ENCODE assay signal across 8 cellular contexts in genomic region chr3:187919018-187919417, GRCh38.
DNase-seq lines count a peak whose midpoint lies in the region; ATAC-seq, FAIRE-seq and TF ChIP-seq lines count a peak whose summit lies in the region.

No MANE protein-coding gene starts in this region.

- H3K4me1 ChIP-seq in right lobe of liver, result no peaks in the 10 kb centered on the region
- peaks cover 69% of the 10 kb centered on the region for H3K4me1 ChIP-seq in HepG2 (ENCODE audit: insufficient read depth, low read length)
- H3K4me1 ChIP-seq in foreskin keratinocyte, result peaks cover 28% of the 10 kb centered on the region

- no peak for FAIRE-seq in HepG2 (lab: Jason Lieb, UNC)

- H2AFZ ChIP-seq in HepG2 (ENCODE audit: low read length), result no peak overlapping the region

- TF ChIP-seq POLR2A in right lobe of liver (IDR thresholded peaks at IDR 0.05) (no peak), HepG2 (IDR thresholded peaks at IDR 0.05; ENCODE audit: insufficient read depth in 1 of 2, low read depth in 2 of 2, low read length in 2 of 2) (no peak)

- H3K79me2 ChIP-seq in HepG2 (ENCODE audit: insufficient read depth, low read length), result no peaks in the 10 kb centered on the region

- no TSS peak for BruUV-seq in HepG2 (replicated peaks; lab: Mats Ljungman, UMichigan)

- DNase-seq in right lobe of liver (no peak), HepG2 (ENCODE audit: low spot score) (no peak), NCI-H2196 treated with DMSO at 0.1 percent for 48 hours (lab: John Stamatoyannopoulos, UW; ENCODE audit: unreplicated experiment) (no peak), foreskin keratinocyte (no peak), NCI-H1694 (lab: John Stamatoyannopoulos, UW) (no peak)
- DNase-seq in activated CD8-positive, alpha-beta memory T cell treated with anti-CD3 and anti-CD28 coated beads, Interleukin-2, amount 50 U/mL, for 4 hours, result peak; percentile 59

- no peak overlapping the region for H3K27ac ChIP-seq in right lobe of liver
- H3K27ac ChIP-seq in HepG2 (ENCODE audit: extremely low read length, insufficient read depth, low read length), result no peak overlapping the region
- H3K27ac ChIP-seq in skin epidermis, result peak overlapping the region in 17 of 21 experiments; percentile 12 to 78 (median 46)
- H3K27ac ChIP-seq in foreskin keratinocyte, result no peak overlapping the region

- CTCF ChIA-PET in HepG2 (lab: Yijun Ruan, JAX; ENCODE audit: low intra/inter-chr PET ratio, low total read pairs), result no interaction called here

- H3K27me3 ChIP-seq in right lobe of liver (no peaks in the 10 kb centered on the region), HepG2 (ENCODE audit: control insufficient read depth in 1 of 2, insufficient read depth in 2 of 2, low read length in 2 of 2) (no peaks in the 10 kb centered on the region; a peak in 1 of 5 replicates), foreskin keratinocyte (no peaks in the 10 kb centered on the region)

- no peaks in the 10 kb centered on the region for H3K9me3 ChIP-seq in right lobe of liver
- H3K9me3 ChIP-seq in HepG2 (ENCODE audit: low read length), result no peaks in the 10 kb centered on the region

- TF ChIP-seq CTCF in right lobe of liver (IDR thresholded peaks at IDR 0.05) (no peak), HepG2 (CRISPR knock-in tag; IDR thresholded peaks at IDR 0.05) (no peak), foreskin keratinocyte (conservative IDR thresholded peaks at IDR 0.05) (no peak)

- H3K4me2 ChIP-seq in HepG2 (ENCODE audit: low read depth, low read length), result no peak overlapping the region; the same call in 1 of the 2 replicates

- 40% methylated on average over 2 of the region's 6 CpGs for WGBS in right lobe of liver (ENCODE audit: insufficient coverage, low coverage, low lambda C conversion rate, missing lambda C conversion rate)
- WGBS in HepG2 (ENCODE audit: low lambda C conversion rate), result 43% methylated on average over 5 of the region's 6 CpGs

- H4K20me1 ChIP-seq in HepG2 (ENCODE audit: insufficient read depth, low read length), result no peaks in the 10 kb centered on the region

- H3K9ac ChIP-seq in HepG2 (ENCODE audit: insufficient read depth, low read depth, low read length), result no peak overlapping the region

- TF ChIP-seq RAD21 in HepG2 (CRISPR knock-in tag; IDR thresholded peaks at IDR 0.05), result no peak

- no peak overlapping the region for H3K4me3 ChIP-seq in right lobe of liver
- no peak overlapping the region for H3K4me3 ChIP-seq in HepG2 (replicated peaks in 1 of 3; ENCODE audit: insufficient read depth in 1 of 3, low read depth in 2 of 3, low read length in 3 of 3)
- H3K4me3 ChIP-seq in skin epidermis, result no peak overlapping the region

- H3K36me3 ChIP-seq in right lobe of liver (no peaks in the 10 kb centered on the region), HepG2 (replicated peaks in 1 of 2; ENCODE audit: control insufficient read depth in 1 of 2, insufficient read depth in 2 of 2, low read length in 2 of 2) (no peaks in the 10 kb centered on the region)

- TF ChIP-seq EP300 in HepG2 (IDR thresholded peaks at IDR 0.05; ENCODE audit: low read depth in 2 of 2, low read length in 2 of 2) (no peak), HepG2 (CRISPR knock-in tag; IDR thresholded peaks at IDR 0.05; ENCODE audit: borderline replicate concordance) (no peak)

- peak in 3 of 4 donors; percentile 26 to 51 (median 47) for ATAC-seq in right lobe of liver
- ATAC-seq in HepG2, result no peak
- ATAC-seq in HG03571 (IDR thresholded peaks at IDR 0.05; ENCODE audit: unreplicated experiment), result peak; percentile 95
- ATAC-seq in foreskin keratinocyte, result no peak

- in situ Hi-C loops in HepG2 (cut with HindIII; ENCODE audit: extremely low pct_ligation_motif_present, low pct_unique_long_range_greater_than_20kb), result no loop called here

- intact Hi-C loops in right lobe of liver (cut with DNase I), result no loop called here
- intact Hi-C loops in HepG2 (cut with micrococcal nuclease; ENCODE audit: unreplicated experiment), result loop anchor here (10.0 kb wide), 1 partner anchor 86 kb away; no protein-coding TSS in a partner anchor

- POLR2A ChIA-PET in HepG2 (lab: Yijun Ruan, JAX), result no interaction called here

TF ChIP-seq in HepG2, 621 proteins besides CTCF, POLR2A, EP300 and RAD21:
- TF ChIP-seq ADNP (CRISPR knock-in tag; IDR thresholded peaks at IDR 0.05) (no peak), MED8 (CRISPR knock-in tag; IDR thresholded peaks at IDR 0.05; ENCODE audit: insufficient replicate concordance) (no peak), ZNF101 (CRISPR knock-in tag; IDR thresholded peaks at IDR 0.05; ENCODE audit: borderline replicate concordance, low read depth) (no peak), GLMP (CRISPR knock-in tag; IDR thresholded peaks at IDR 0.05; ENCODE audit: borderline replicate concordance) (no peak), SIX4 (CRISPR knock-in tag; IDR thresholded peaks at IDR 0.05) (no peak), ZFP36 (IDR thresholded peaks at IDR 0.05; ENCODE audit: borderline replicate concordance, low read depth, low read length, partially characterized antibody) (no peak), RAD51 (IDR thresholded peaks at IDR 0.05; ENCODE audit: borderline replicate concordance) (no peak), ZNF264 (CRISPR knock-in tag; IDR thresholded peaks at IDR 0.05) (no peak), FOXP1 (IDR thresholded peaks at IDR 0.05) (no peak), FOXP1 (CRISPR knock-in tag; IDR thresholded peaks at IDR 0.05) (no peak), SALL2 (CRISPR knock-in tag; IDR thresholded peaks at IDR 0.05) (no peak), GPN1 (CRISPR knock-in tag; IDR thresholded peaks at IDR 0.05; ENCODE audit: borderline replicate concordance) (no peak), ZNF773 (CRISPR knock-in tag; IDR thresholded peaks at IDR 0.05; ENCODE audit: borderline replicate concordance) (no peak)

Comparison
In these comparisons a context has a peak if more than half of its experiments do, and no peak if none do; other contexts are left out.
1. ATAC-seq: peak in right lobe of liver (3 of 4) and HG03571 (single experiment); none in HepG2 (single experiment) and foreskin keratinocyte (single experiment).
2. H3K27ac ChIP-seq: peak in skin epidermis (17 of 21); none in right lobe of liver (0 of 3), HepG2 (single experiment) and foreskin keratinocyte (single experiment).